Comparison of ENCODE assay signal across 16 cellular contexts in genomic region chr1:108679586-108680213, GRCh38. TPM values are rescaled to one million over a fixed set of nuclear protein-coding genes. Genes with fewer than 3 reads are reported as not detected.
DNase-seq lines count a peak whose midpoint lies in the region; ATAC-seq and TF ChIP-seq lines count a peak whose summit lies in the region.
"Had no signal": no experiment of that assay in that cellular context is flagged by ENCODE, and none has a peak within 500 bp of the region (broad histone marks: within the 10 kb centered on the region; RNA-seq: fewer than 3 reads in every experiment).

No MANE protein-coding gene starts in this region.

- no peaks in the 10 kb centered on the region for H3K9me3 ChIP-seq in CD8-positive, alpha-beta T cell (ENCODE audit: low read length)

- H3K79me2 ChIP-seq in GM23338 (replicated peaks; ENCODE audit: insufficient read depth), result no peaks in the 10 kb centered on the region

- no peak overlapping the region for H3K27ac ChIP-seq in CD8-positive, alpha-beta T cell (ENCODE audit: low read depth, low read length)
- H3K27ac ChIP-seq in GM23338 (ENCODE audit: low read depth) (no peak overlapping the region), brain microvascular endothelial cell (no peak overlapping the region)

- POLR2A ChIA-PET in CD8-positive, alpha-beta T cell (lab: Charles Lee), result interaction anchor here (1.3 kb wide), 1 partner anchor 13 kb away, joined by 5 read pairs; the partner anchor contains the start of gene PRPF38B

- intact Hi-C loops in CD8-positive, alpha-beta T cell (cut with DNase I, micrococcal nuclease), result no loop called here

- no peaks in the 10 kb centered on the region for H4K20me1 ChIP-seq in GM23338 (replicated peaks; ENCODE audit: insufficient read depth)

- no peaks in the 10 kb centered on the region for H3K36me3 ChIP-seq in CD8-positive, alpha-beta T cell (ENCODE audit: insufficient read depth, low read length)
- H3K36me3 ChIP-seq in GM23338 (ENCODE audit: insufficient read depth) (no peaks in the 10 kb centered on the region), brain microvascular endothelial cell (replicated peaks) (no peaks in the 10 kb centered on the region)

- no peak for DNase-seq in CD8-positive, alpha-beta T cell
- DNase-seq in GM23338 (ENCODE audit: low spot score) (no peak), lung microvascular endothelial cell (ENCODE audit: low read depth in 2 of 2) (peak; percentile 29 to 57), NCI-H187 (lab: John Stamatoyannopoulos, UW) (no peak), GDM1 (lab: John Stamatoyannopoulos, UW) (no peak), brain microvascular endothelial cell (no peak)
- DNase-seq: DMS79, midbrain, NCI-H2081 treated with DMSO at 0.1 percent for 48 hours, NCI-H748 treated with DMSO at 0.1 percent for 48 hours, occipital lobe, SHP77 had no signal

- no peaks in the 10 kb centered on the region for H3K36me3 Mint-ChIP-seq in CD8-positive, alpha-beta T cell
- peaks cover 4% of the 10 kb centered on the region for H3K36me3 Mint-ChIP-seq in GM23338 (ENCODE audit: low read depth)
- H3K36me3 Mint-ChIP-seq in activated T-helper 17 cell treated with anti-CD3 and anti-CD28 coated beads, Interleukin-2, amount 50 U/mL, for 72 hours (ENCODE audit: low read depth), result no peaks in the 10 kb centered on the region

- H3F3A ChIP-seq in GM23338 (replicated peaks; ENCODE audit: low read depth), result no peaks in the 10 kb centered on the region

- TF ChIP-seq CTCF in CD8-positive, alpha-beta T cell (IDR thresholded peaks at IDR 0.05), result no peak
- TF ChIP-seq CTCF in GM23338 (conservative IDR thresholded peaks at IDR 0.05; ENCODE audit: low read depth in 2 of 2) (no peak), brain microvascular endothelial cell (IDR thresholded peaks at IDR 0.05; ENCODE audit: low read depth, low read length, missing control alignments) (no peak)

- peaks cover 8% of the 10 kb centered on the region for H3K4me1 Mint-ChIP-seq in CD8-positive, alpha-beta T cell (ENCODE audit: low read depth)
- peaks cover 9% of the 10 kb centered on the region for H3K4me1 Mint-ChIP-seq in GM23338
- no peaks in the 10 kb centered on the region for H3K4me1 Mint-ChIP-seq in activated T-helper 17 cell treated with anti-CD3 and anti-CD28 coated beads, Interleukin-2, amount 50 U/mL, for 72 hours

- H2AFZ ChIP-seq in GM23338, result peak overlapping the region; percentile 88

- H3K4me1 ChIP-seq in CD8-positive, alpha-beta T cell (ENCODE audit: insufficient read depth, low read length), result peaks cover 8% of the 10 kb centered on the region
- H3K4me1 ChIP-seq in GM23338 (ENCODE audit: insufficient read depth), result no peaks in the 10 kb centered on the region

- CTCF ChIA-PET in CD8-positive, alpha-beta T cell (lab: Charles Lee), result interaction anchor here (1.4 kb wide), 1 partner anchor 12 kb away, joined by 3 read pairs; the partner anchor contains the start of gene PRPF38B

- H3K27me3 Mint-ChIP-seq in CD8-positive, alpha-beta T cell (ENCODE audit: low read depth), result peaks cover 2% of the 10 kb centered on the region
- H3K27me3 Mint-ChIP-seq in GM23338 (ENCODE audit: insufficient read depth, low read depth, poor library complexity), result peaks cover 2% of the 10 kb centered on the region
- no peaks in the 10 kb centered on the region for H3K27me3 Mint-ChIP-seq in activated T-helper 17 cell treated with anti-CD3 and anti-CD28 coated beads, Interleukin-2, amount 50 U/mL, for 72 hours
- H3K27me3 Mint-ChIP-seq: central memory CD8-positive, alpha-beta T cell had no signal

- H3K4me3 ChIP-seq in CD8-positive, alpha-beta T cell (ENCODE audit: low read depth, low read length), result no peak overlapping the region
- H3K4me3 ChIP-seq in GM23338, result no peak overlapping the region
- H3K4me3 ChIP-seq in brain microvascular endothelial cell (ENCODE audit: low read depth, low read length), result no peak overlapping the region

- no peaks in the 10 kb centered on the region for H3K9me3 Mint-ChIP-seq in CD8-positive, alpha-beta T cell
- peaks cover 8% of the 10 kb centered on the region for H3K9me3 Mint-ChIP-seq in GM23338
- H3K9me3 Mint-ChIP-seq in activated T-helper 17 cell treated with anti-CD3 and anti-CD28 coated beads, Interleukin-2, amount 50 U/mL, for 72 hours, result no peaks in the 10 kb centered on the region
- H3K9me3 Mint-ChIP-seq: central memory CD8-positive, alpha-beta T cell had no signal

- no peaks in the 10 kb centered on the region for H3K9me2 ChIP-seq in GM23338 (ENCODE audit: insufficient read depth)

- in situ Hi-C loops in brain microvascular endothelial cell (cut with HindIII; ENCODE audit: low pct_ligation_motif_present, low sequenced_read_pairs), result no loop called here

- no peak for ATAC-seq in CD8-positive, alpha-beta T cell
- no peak for ATAC-seq in GM23338
- ATAC-seq in activated T-helper 17 cell treated with anti-CD3 and anti-CD28 coated beads, Interleukin-2, amount 50 U/mL, for 72 hours (replicated peaks), result peak; percentile 69
- ATAC-seq in GM18870 (IDR thresholded peaks at IDR 0.05; ENCODE audit: unreplicated experiment), result no peak

- H3K27ac Mint-ChIP-seq in CD8-positive, alpha-beta T cell, result no peak overlapping the region
- no peak overlapping the region for H3K27ac Mint-ChIP-seq in GM23338
- H3K27ac Mint-ChIP-seq in activated T-helper 17 cell treated with anti-CD3 and anti-CD28 coated beads, Interleukin-2, amount 50 U/mL, for 72 hours, result peak overlapping the region; percentile 84

- H3K27me3 ChIP-seq in CD8-positive, alpha-beta T cell (ENCODE audit: insufficient read depth, low read length), result no peaks in the 10 kb centered on the region
- H3K27me3 ChIP-seq in GM23338 (ENCODE audit: insufficient read depth) (no peaks in the 10 kb centered on the region), brain microvascular endothelial cell (replicated peaks) (no peaks in the 10 kb centered on the region)

- H3K4me2 ChIP-seq in GM23338, result no peak overlapping the region

- peak overlapping the region; percentile 29 for H3K4me3 Mint-ChIP-seq in CD8-positive, alpha-beta T cell
- H3K4me3 Mint-ChIP-seq in GM23338, result no peak overlapping the region
- peak overlapping the region; percentile 76 for H3K4me3 Mint-ChIP-seq in activated T-helper 17 cell treated with anti-CD3 and anti-CD28 coated beads, Interleukin-2, amount 50 U/mL, for 72 hours
- H3K4me3 Mint-ChIP-seq: central memory CD8-positive, alpha-beta T cell had no signal

TF ChIP-seq in GM23338, 12 proteins besides CTCF, POLR2A, EP300 and RAD21 (continues in another document):
- no peak for TF ChIP-seq CREB1 (CRISPR knock-in tag; IDR thresholded peaks at IDR 0.05; ENCODE audit: low read depth)
- TF ChIP-seq, protein P1, sequence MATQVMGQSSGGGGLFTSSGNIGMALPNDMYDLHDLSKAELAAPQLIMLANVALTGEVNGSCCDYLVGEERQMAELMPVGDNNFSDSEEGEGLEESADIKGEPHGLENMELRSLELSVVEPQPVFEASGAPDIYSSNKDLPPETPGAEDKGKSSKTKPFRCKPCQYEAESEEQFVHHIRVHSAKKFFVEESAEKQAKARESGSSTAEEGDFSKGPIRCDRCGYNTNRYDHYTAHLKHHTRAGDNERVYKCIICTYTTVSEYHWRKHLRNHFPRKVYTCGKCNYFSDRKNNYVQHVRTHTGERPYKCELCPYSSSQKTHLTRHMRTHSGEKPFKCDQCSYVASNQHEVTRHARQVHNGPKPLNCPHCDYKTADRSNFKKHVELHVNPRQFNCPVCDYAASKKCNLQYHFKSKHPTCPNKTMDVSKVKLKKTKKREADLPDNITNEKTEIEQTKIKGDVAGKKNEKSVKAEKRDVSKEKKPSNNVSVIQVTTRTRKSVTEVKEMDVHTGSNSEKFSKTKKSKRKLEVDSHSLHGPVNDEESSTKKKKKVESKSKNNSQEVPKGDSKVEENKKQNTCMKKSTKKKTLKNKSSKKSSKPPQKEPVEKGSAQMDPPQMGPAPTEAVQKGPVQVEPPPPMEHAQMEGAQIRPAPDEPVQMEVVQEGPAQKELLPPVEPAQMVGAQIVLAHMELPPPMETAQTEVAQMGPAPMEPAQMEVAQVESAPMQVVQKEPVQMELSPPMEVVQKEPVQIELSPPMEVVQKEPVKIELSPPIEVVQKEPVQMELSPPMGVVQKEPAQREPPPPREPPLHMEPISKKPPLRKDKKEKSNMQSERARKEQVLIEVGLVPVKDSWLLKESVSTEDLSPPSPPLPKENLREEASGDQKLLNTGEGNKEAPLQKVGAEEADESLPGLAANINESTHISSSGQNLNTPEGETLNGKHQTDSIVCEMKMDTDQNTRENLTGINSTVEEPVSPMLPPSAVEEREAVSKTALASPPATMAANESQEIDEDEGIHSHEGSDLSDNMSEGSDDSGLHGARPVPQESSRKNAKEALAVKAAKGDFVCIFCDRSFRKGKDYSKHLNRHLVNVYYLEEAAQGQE (IDR thresholded peaks at IDR 0.05; ENCODE audit: unreplicated experiment), result no peak
- no peak for TF ChIP-seq ZNF331 (CRISPR knock-in tag; IDR thresholded peaks at IDR 0.05; ENCODE audit: low read depth)
- no peak for TF ChIP-seq JUNB (IDR thresholded peaks at IDR 0.05; ENCODE audit: unreplicated experiment)
- no peak for TF ChIP-seq ETS1 (IDR thresholded peaks at IDR 0.05)

RNA-seq across cellular contexts. Expression of gene PRPF38B, which starts 12.4 kb away (rescaled TPM):
- 100 to 1,000 TPM; 108 to 116 TPM for total RNA-seq in CD8-positive, alpha-beta T cell
- total RNA-seq in GM23338 (2014; rRNA removed; shearing (Covaris generic)), result 32.3 and 40.5 TPM in 2 replicates
- polyA plus RNA-seq in GM23338 (2016; fragmentation: Nextera tagmentation; extraction: Ambion mirVana), result 74.2 and 86.4 TPM in 2 replicates
- 10 to 100 TPM; 70.3 to 70.6 TPM for total RNA-seq in activated T-helper 17 cell treated with anti-CD3 and anti-CD28 coated beads, Interleukin-2, amount 50 U/mL, for 72 hours
- total RNA-seq in lung microvascular endothelial cell, result 5.9 and 9.9 TPM in 2 replicates

RNA-seq across cellular contexts. Expression of gene HENMT1, which starts 18.8 kb away (rescaled TPM):
- 1 to 10 TPM; 7.5 to 8.3 TPM for total RNA-seq in CD8-positive, alpha-beta T cell
- 7.0 and 9.7 TPM in 2 replicates for total RNA-seq in GM23338 (2014; rRNA removed; shearing (Covaris generic))
- 4.2 and 4.7 TPM in 2 replicates for polyA plus RNA-seq in GM23338 (2016; fragmentation: Nextera tagmentation; extraction: Ambion mirVana)
- 10 to 100 TPM; 17.5 to 21.6 TPM for total RNA-seq in activated T-helper 17 cell treated with anti-CD3 and anti-CD28 coated beads, Interleukin-2, amount 50 U/mL, for 72 hours
- 0.87 and 1.6 TPM in 2 replicates for total RNA-seq in lung microvascular endothelial cell

RNA-seq across cellular contexts. Expression of gene FNDC7, which starts 33.0 kb away (rescaled TPM):
- total RNA-seq in CD8-positive, alpha-beta T cell, result under 1 TPM; 0.19 to 0.25 TPM
- total RNA-seq in GM23338 (2014; rRNA removed; shearing (Covaris generic)), result 0.28 TPM in 1 of 2 replicates, not detected in the other
- polyA plus RNA-seq in GM23338 (2016; fragmentation: Nextera tagmentation; extraction: Ambion mirVana), result 0.06 TPM in 1 of 2 replicates, not detected in the other
- under 1 TPM in 1 of 2 donors, not detected in 1; 0.19 TPM for total RNA-seq in activated T-helper 17 cell treated with anti-CD3 and anti-CD28 coated beads, Interleukin-2, amount 50 U/mL, for 72 hours
- total RNA-seq in lung microvascular endothelial cell, result under 0.01 TPM in 1 of 2 replicates, not detected in the other
- total RNA-seq: occipital lobe had no signal
- polyA plus RNA-seq: BJ had no signal

Comparison
In these comparisons a context has a peak if more than half of its experiments do, and no peak if none do; other contexts are left out.
1. DNase-seq: peak in lung microvascular endothelial cell (2 of 2); none in CD8-positive, alpha-beta T cell (0 of 7), GM23338 (single experiment), NCI-H187 (0 of 2), GDM1 (single experiment) and brain microvascular endothelial cell (single experiment).